ENCODE assay signal across 19 cellular contexts in the genomic region with DNA sequence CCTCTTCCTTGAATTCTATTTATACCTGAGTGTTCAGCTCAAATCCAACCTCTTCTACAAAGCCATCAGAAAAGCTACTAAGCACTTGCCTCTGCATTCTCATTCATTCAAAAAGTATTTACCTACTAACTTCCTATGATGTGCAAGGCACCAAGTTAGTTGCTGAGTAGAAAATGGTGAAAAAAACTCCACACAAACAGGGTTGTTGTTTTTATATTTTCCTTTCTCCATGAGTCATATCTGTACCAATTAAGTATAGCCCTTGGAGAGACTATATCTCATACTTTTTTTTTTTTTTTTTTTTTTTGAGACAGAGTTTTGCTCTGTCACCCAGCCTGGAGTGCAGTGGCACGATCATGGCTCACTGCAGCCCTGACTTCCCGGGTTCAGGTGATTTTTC.
"Had no signal": no experiment of that assay in that cellular context is flagged by ENCODE, and none has a peak within 500 bp of the region (broad histone marks: within the 10 kb centered on the region; RNA-seq: fewer than 3 reads in every experiment).

No MANE protein-coding gene starts in this region.

- H3K36me3 ChIP-seq: gastroesophageal sphincter, pancreas, vagina had no signal

- H3K4me1 Mint-ChIP-seq: activated T-helper 17 cell treated with anti-CD3 and anti-CD28 coated beads, Interleukin-2, amount 50 U/mL, for 72 hours had no signal

- H3K27ac ChIP-seq: brain microvascular endothelial cell, gastroesophageal sphincter, pancreas, tibial artery, vagina had no signal

- H3K9me3 ChIP-seq: pancreas, vagina had no signal

- H3K27me3 ChIP-seq: brain microvascular endothelial cell, pancreas, vagina had no signal

- H3K4me3 ChIP-seq: gastroesophageal sphincter, lung, pancreas, tibial artery, vagina had no signal

- DNase-seq: activated CD4-positive, alpha-beta T cell treated with anti-CD3 and anti-CD28 coated beads, Interleukin-2, amount 50 U/mL, for 1 hour; activated naive CD4-positive, alpha-beta T cell treated with Interleukin-2 at 50 U/mL for 16 hours; anterior cingulate cortex; brain microvascular endothelial cell; cerebellar nuclear complex; effector memory CD8-positive, alpha-beta T cell; islet precursor cell; midbrain; pancreas; stimulated activated naive CD4-positive, alpha-beta T cell; tibial artery had no signal

- H3K27ac Mint-ChIP-seq: activated T-helper 17 cell treated with anti-CD3 and anti-CD28 coated beads, Interleukin-2, amount 50 U/mL, for 72 hours; dendritic cell treated with granulocyte-macrophage colony-stimulating factor and Interleukin-4, amounts not matched to agents 40 ng/mL and 50 ng/mL, for 4 days; effector memory CD8-positive, alpha-beta T cell; T-helper 2 cell treated with Interferon-gamma antibody and Interleukin-4, amounts not matched to agents 5 μg/mL and 100 μg/mL, for 36 hours had no signal

- H3K27me3 Mint-ChIP-seq: dendritic cell treated with granulocyte-macrophage colony-stimulating factor and Interleukin-4, amounts not matched to agents 40 ng/mL and 50 ng/mL, for 4 days had no signal

- ATAC-seq: activated CD4-positive, CD25-positive, alpha-beta regulatory T cell treated with anti-CD3 and anti-CD28 coated beads, Interleukin-2, amount 50 U/mL, for 24 hours; activated T-helper 17 cell treated with anti-CD3 and anti-CD28 coated beads, Interleukin-2, amount 50 U/mL, for 72 hours; effector memory CD8-positive, alpha-beta T cell; gastroesophageal sphincter; pancreas had no signal

- H3K4me1 ChIP-seq: pancreas, tibial artery had no signal

- H3K4me3 Mint-ChIP-seq: activated T-helper 17 cell treated with anti-CD3 and anti-CD28 coated beads, Interleukin-2, amount 50 U/mL, for 72 hours; dendritic cell treated with granulocyte-macrophage colony-stimulating factor and Interleukin-4, amounts not matched to agents 40 ng/mL and 50 ng/mL, for 4 days; effector memory CD8-positive, alpha-beta T cell; neural crest cell; T-helper 2 cell treated with Interferon-gamma antibody and Interleukin-4, amounts not matched to agents 5 μg/mL and 100 μg/mL, for 36 hours had no signal
